Comparison of ENCODE assay signal across 14 cellular contexts in the genomic region with DNA sequence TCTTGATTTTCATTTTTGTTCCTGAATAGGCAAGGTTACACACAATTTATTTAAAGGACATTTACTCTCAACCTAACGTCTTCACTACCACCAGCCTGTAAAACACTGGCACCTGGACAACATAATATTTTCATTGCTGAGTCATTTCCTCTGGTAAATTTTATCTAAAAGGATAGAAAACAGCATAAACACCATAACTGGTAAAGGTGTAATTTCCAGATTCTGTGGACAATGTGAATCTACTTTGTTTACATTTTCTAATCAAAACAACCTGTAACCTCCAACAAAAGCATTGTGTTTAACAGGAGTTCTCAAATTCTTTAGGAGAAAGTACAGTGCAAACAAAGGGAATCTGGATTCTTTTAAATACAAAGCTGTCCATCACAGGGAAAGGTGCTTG.
A peak's percentile ranks its signal among the peaks of the same experiment; 100 is the strongest.
DNase-seq lines count a peak whose midpoint lies in the region; ATAC-seq and TF ChIP-seq lines count a peak whose summit lies in the region.
"Had no signal": no experiment of that assay in that cellular context is flagged by ENCODE, and none has a peak within 500 bp of the region (broad histone marks: within the 10 kb centered on the region; RNA-seq: fewer than 3 reads in every experiment).

No MANE protein-coding gene starts in this region.

- in situ Hi-C loops in Caki2 (cut with HindIII; ENCODE audit: low pct_unique_long_range_greater_than_20kb, low sequenced_read_pairs), result no loop called here

- peak overlapping the region; percentile 72 for H3K27ac Mint-ChIP-seq in chondrocyte (ENCODE audit: unreplicated experiment)
- no peak overlapping the region for H3K27ac Mint-ChIP-seq in activated CD4-positive, alpha-beta memory T cell treated with anti-CD3 and anti-CD28 coated beads for 36 hours
- no peak overlapping the region for H3K27ac Mint-ChIP-seq in naive thymus-derived CD8-positive, alpha-beta T cell
- H3K27ac Mint-ChIP-seq: CD4-positive, CD25-positive, alpha-beta regulatory T cell had no signal

- no peaks in the 10 kb centered on the region for H3F3A ChIP-seq in MM.1S (ENCODE audit: insufficient read depth, low read length)

- no peak overlapping the region for H3K4me3 Mint-ChIP-seq in chondrocyte (ENCODE audit: unreplicated experiment)
- no peak overlapping the region for H3K4me3 Mint-ChIP-seq in activated CD4-positive, alpha-beta memory T cell treated with anti-CD3 and anti-CD28 coated beads for 36 hours
- no peak overlapping the region for H3K4me3 Mint-ChIP-seq in naive thymus-derived CD8-positive, alpha-beta T cell
- H3K4me3 Mint-ChIP-seq: CD4-positive, CD25-positive, alpha-beta regulatory T cell had no signal

- H3K4me2 ChIP-seq in MM.1S (ENCODE audit: low read depth, low read length), result peak overlapping the region; percentile 21; the same call in 1 of the 2 replicates
- no peak overlapping the region for H3K4me2 ChIP-seq in mesendoderm (ENCODE audit: low read length)

- no peak overlapping the region for H3K4me3 ChIP-seq in MM.1S (ENCODE audit: low read length)
- H3K4me3 ChIP-seq in mesendoderm (ENCODE audit: low read length), result no peak overlapping the region
- H3K4me3 ChIP-seq: SJCRH30 had no signal

- no peak overlapping the region for H4K8ac ChIP-seq in mesendoderm (ENCODE audit: low read depth, low read length)

- no peaks in the 10 kb centered on the region for H3K27me3 Mint-ChIP-seq in chondrocyte (ENCODE audit: low read depth)
- H3K27me3 Mint-ChIP-seq in activated CD4-positive, alpha-beta memory T cell treated with anti-CD3 and anti-CD28 coated beads for 36 hours, result peaks cover 2% of the 10 kb centered on the region
- peaks cover 4 to 16% (median 7%) of the 10 kb centered on the region in 5 donors for H3K27me3 Mint-ChIP-seq in naive thymus-derived CD8-positive, alpha-beta T cell
- H3K27me3 Mint-ChIP-seq: CD4-positive, CD25-positive, alpha-beta regulatory T cell had no signal

- no peak overlapping the region for H4K5ac ChIP-seq in mesendoderm (ENCODE audit: low read length)

- H2BK5ac ChIP-seq in mesendoderm (ENCODE audit: low read length), result no peak overlapping the region

- no peak overlapping the region for H2AK5ac ChIP-seq in mesendoderm (ENCODE audit: low read length)

- H3K36me3 ChIP-seq in MM.1S (replicated peaks; ENCODE audit: insufficient read depth, low read length) (no peaks in the 10 kb centered on the region), mesendoderm (ENCODE audit: control insufficient read depth, insufficient read depth, low read length) (no peaks in the 10 kb centered on the region)
- H3K36me3 ChIP-seq: SJCRH30 had no signal

- H4K20me1 ChIP-seq in MM.1S (ENCODE audit: insufficient read depth, low read length), result no peaks in the 10 kb centered on the region

- H2BK15ac ChIP-seq in mesendoderm (replicated peaks; ENCODE audit: low read depth), result no peak overlapping the region

- H3K56ac ChIP-seq in mesendoderm (ENCODE audit: low read length), result no peak overlapping the region

- peaks cover 50% of the 10 kb centered on the region for H3K4me1 Mint-ChIP-seq in chondrocyte (ENCODE audit: low read depth)
- H3K4me1 Mint-ChIP-seq in activated CD4-positive, alpha-beta memory T cell treated with anti-CD3 and anti-CD28 coated beads for 36 hours (ENCODE audit: low read depth), result peaks cover 28% of the 10 kb centered on the region
- H3K4me1 Mint-ChIP-seq in naive thymus-derived CD8-positive, alpha-beta T cell, result no peaks in the 10 kb centered on the region

- H3K4me1 ChIP-seq in MM.1S (ENCODE audit: low read length) (0 out of 2 replicates have a peak, but pooled peaks cover 6% of the 10 kb centered on the region), mesendoderm (ENCODE audit: control insufficient read depth, low read depth, low read length) (peaks cover 6% of the 10 kb centered on the region)
- H3K4me1 ChIP-seq: SJCRH30 had no signal

- H3K27ac ChIP-seq in MM.1S (ENCODE audit: low read length) (no peak overlapping the region), mesendoderm (ENCODE audit: low read depth, low read length) (no peak overlapping the region)
- H3K27ac ChIP-seq: SJCRH30 had no signal

- no CpG with 5 or more reads among the region's 1 CpG for WGBS in mesendoderm (ENCODE audit: extremely low coverage, insufficient coverage, low lambda C conversion rate)

- H3K23ac ChIP-seq in mesendoderm (ENCODE audit: low read length), result no peak overlapping the region

- no peak for TF ChIP-seq CTCF in MM.1S (IDR thresholded peaks at IDR 0.05; ENCODE audit: low read length)
- TF ChIP-seq CTCF in chondrocyte (IDR thresholded peaks at IDR 0.05), result no peak

- DNase-seq in Caki2 (ENCODE audit: low read depth), result peak; percentile 94
- peak; percentile 15 for DNase-seq in MM.1S
- DNase-seq in chondrocyte (ENCODE audit: low spot score), result no peak
- peak; percentile 3 for DNase-seq in mesendoderm
- DNase-seq in activated CD4-positive, alpha-beta memory T cell treated with anti-CD3 and anti-CD28 coated beads for 36 hours, result no peak
- DNase-seq in iPS-NIHi7 (ENCODE audit: extremely low spot score), result no peak
- DNase-seq in naive thymus-derived CD8-positive, alpha-beta T cell, result no peak
- DNase-seq: amygdala, hypothalamus, NCI-H1694 treated with DMSO at 0.1 percent for 48 hours, nucleus accumbens, SJCRH30 had no signal

- H3K9ac ChIP-seq in MM.1S (ENCODE audit: low read length), result no peak overlapping the region
- H3K9ac ChIP-seq in mesendoderm (ENCODE audit: low read length), result no peak overlapping the region

- H3K79me2 ChIP-seq in MM.1S (ENCODE audit: low read length), result no peaks in the 10 kb centered on the region
- H3K79me2 ChIP-seq in mesendoderm (ENCODE audit: control insufficient read depth, insufficient read depth, low read length), result no peaks in the 10 kb centered on the region

- no peak overlapping the region for H3K18ac ChIP-seq in mesendoderm (ENCODE audit: low read length)

- H2AFZ ChIP-seq in MM.1S (ENCODE audit: low read length), result peak overlapping the region; percentile 14; the same call in 1 of the 2 replicates

- POLR2A ChIA-PET in activated CD4-positive, alpha-beta memory T cell treated with anti-CD3 and anti-CD28 coated beads for 36 hours (lab: Charles Lee), result interaction anchor here (1.2 kb wide), 1 partner anchor 489 kb away, joined by 3 read pairs; no protein-coding TSS in a partner anchor
- POLR2A ChIA-PET in naive thymus-derived CD8-positive, alpha-beta T cell (lab: Charles Lee), result no interaction called here

- ATAC-seq in GM21619 (IDR thresholded peaks at IDR 0.05; ENCODE audit: unreplicated experiment), result no peak
- no peak for ATAC-seq in naive thymus-derived CD8-positive, alpha-beta T cell

- no peaks in the 10 kb centered on the region for H3K9me2 ChIP-seq in MM.1S (replicated peaks; ENCODE audit: insufficient read depth, low read length)

- H3K36me3 Mint-ChIP-seq in chondrocyte (ENCODE audit: low read depth), result no peaks in the 10 kb centered on the region
- no peaks in the 10 kb centered on the region for H3K36me3 Mint-ChIP-seq in activated CD4-positive, alpha-beta memory T cell treated with anti-CD3 and anti-CD28 coated beads for 36 hours
- H3K36me3 Mint-ChIP-seq in naive thymus-derived CD8-positive, alpha-beta T cell, result peaks cover 0 to 2% (median 0%) of the 10 kb centered on the region in 3 donors
- H3K36me3 Mint-ChIP-seq: CD4-positive, CD25-positive, alpha-beta regulatory T cell had no signal

- CTCF ChIA-PET in activated CD4-positive, alpha-beta memory T cell treated with anti-CD3 and anti-CD28 coated beads for 36 hours (lab: Charles Lee), result no interaction called here

- peaks cover 3% of the 10 kb centered on the region for H3K9me3 Mint-ChIP-seq in chondrocyte (ENCODE audit: low read depth)
- H3K9me3 Mint-ChIP-seq in activated CD4-positive, alpha-beta memory T cell treated with anti-CD3 and anti-CD28 coated beads for 36 hours, result no peaks in the 10 kb centered on the region
- no peaks in the 10 kb centered on the region for H3K9me3 Mint-ChIP-seq in naive thymus-derived CD8-positive, alpha-beta T cell

- no peak overlapping the region for H3K4ac ChIP-seq in mesendoderm (ENCODE audit: low read depth, low read length)

- H3K9me3 ChIP-seq in MM.1S (replicated peaks; ENCODE audit: insufficient read depth, low read length), result no peaks in the 10 kb centered on the region
- H3K9me3 ChIP-seq: SJCRH30 had no signal

- intact Hi-C loops in activated CD4-positive, alpha-beta memory T cell treated with anti-CD3 and anti-CD28 coated beads for 36 hours (cut with micrococcal nuclease), result no loop called here

- H3K27me3 ChIP-seq in MM.1S (replicated peaks; ENCODE audit: insufficient read depth, low read length) (no peaks in the 10 kb centered on the region), mesendoderm (ENCODE audit: insufficient read depth, low read length, poor library complexity) (no peaks in the 10 kb centered on the region)
- H3K27me3 ChIP-seq: SJCRH30 had no signal

- no peak overlapping the region for H2BK120ac ChIP-seq in mesendoderm (ENCODE audit: low read depth, low read length)

- H3K79me1 ChIP-seq in mesendoderm (ENCODE audit: low read length), result no peaks in the 10 kb centered on the region

Comparison
In these comparisons a context has a peak if more than half of its experiments do, and no peak if none do; other contexts are left out.
1. DNase-seq: peak in Caki2 (single experiment), MM.1S (single experiment) and mesendoderm (single experiment); none in chondrocyte (single experiment), activated CD4-positive, alpha-beta memory T cell treated with anti-CD3 and anti-CD28 coated beads for 36 hours (single experiment), iPS-NIHi7 (single experiment) and naive thymus-derived CD8-positive, alpha-beta T cell (0 of 10).